In the genomic region with DNA sequence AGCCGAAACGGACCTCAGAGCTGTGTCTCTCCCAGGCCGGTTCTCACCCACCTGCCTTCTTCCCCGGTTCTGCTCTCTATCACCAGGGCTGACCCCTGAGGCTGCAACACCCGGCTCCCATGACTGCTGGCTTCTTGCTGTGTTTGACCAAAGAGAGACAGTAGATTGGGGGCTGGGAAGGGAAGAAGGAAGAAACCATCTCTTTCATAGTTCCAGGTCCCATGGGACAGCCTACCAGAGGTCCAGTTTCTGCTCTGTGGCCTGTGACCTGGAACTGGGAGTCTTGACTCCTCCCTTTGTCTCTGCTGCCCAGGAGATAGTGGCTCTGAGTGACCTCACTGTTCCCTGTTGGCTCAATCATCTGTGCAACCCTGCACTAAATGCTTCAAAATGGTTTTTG, we compare ENCODE assay signal across 17 cellular contexts. TPM values are rescaled to one million over a fixed set of nuclear protein-coding genes. Genes with fewer than 3 reads are reported as not detected.
DNase-seq lines count a peak whose midpoint lies in the region; ATAC-seq, FAIRE-seq and TF ChIP-seq lines count a peak whose summit lies in the region.
"Had no signal": no experiment of that assay in that cellular context is flagged by ENCODE, and none has a peak within 500 bp of the region (broad histone marks: within the 10 kb centered on the region; RNA-seq: fewer than 3 reads in every experiment).

No MANE protein-coding gene starts in this region.

- H3K9me3 Mint-ChIP-seq in chondrocyte (ENCODE audit: low read depth), result peaks cover 16% of the 10 kb centered on the region
- H3K9me3 Mint-ChIP-seq in activated CD4-positive, alpha-beta memory T cell treated with anti-CD3 and anti-CD28 coated beads for 36 hours, result peaks cover 9% of the 10 kb centered on the region

- peak; percentile 72 for DNase-seq in ELF-1 (ENCODE audit: low read depth, low spot score)
- DNase-seq in chondrocyte (ENCODE audit: low spot score), result no peak
- DNase-seq in kidney, result no peak
- DNase-seq in psoas muscle, result no peak
- DNase-seq in activated CD4-positive, alpha-beta memory T cell treated with anti-CD3 and anti-CD28 coated beads for 36 hours, result no peak
- no peak for DNase-seq in HEK293T (ENCODE audit: extremely low spot score)
- DNase-seq: activated CD4-positive, CD25-positive, alpha-beta regulatory T cell treated with anti-CD3 and anti-CD28 coated beads, Interleukin-2, amount 50 U/mL, for 72 hours; activated CD8-positive, alpha-beta memory T cell treated with anti-CD3 and anti-CD28 coated beads, Interleukin-2, amount 50 U/mL, for 48 hours; activated naive CD4-positive, alpha-beta T cell treated with Interleukin-2 at 50 U/mL for 16 hours; Calu3; left lung; naive thymus-derived CD8-positive, alpha-beta T cell; NCI-H345 had no signal

- H3K4me1 ChIP-seq in kidney (ENCODE audit: control insufficient read depth in 1 of 2, insufficient read depth in 1 of 2, low read depth in 1 of 2, low read length in 2 of 2) (peaks cover 16 to 25% of the 10 kb centered on the region in 2 donors), psoas muscle (peaks cover 36% of the 10 kb centered on the region)
- H3K4me1 ChIP-seq: left lung had no signal

- H3K4me3 ChIP-seq in kidney (ENCODE audit: low read length in 2 of 2) (no peak overlapping the region), psoas muscle (no peak overlapping the region)
- H3K4me3 ChIP-seq: left lung had no signal

- 46 to 64% (median 51%) methylated on average over 5 of the region's 5 CpGs for WGBS in psoas muscle, 3 donors

- H3K27ac ChIP-seq in kidney (ENCODE audit: low read depth in 2 of 2, low read length in 2 of 2) (peak overlapping the region; percentile 20 to 47), psoas muscle (peak overlapping the region; percentile 78)
- H3K27ac ChIP-seq: left lung had no signal

- H3K36me3 ChIP-seq in kidney (ENCODE audit: control insufficient read depth in 1 of 2, insufficient read depth in 2 of 2, low read length in 2 of 2) (no peaks in the 10 kb centered on the region), psoas muscle (ENCODE audit: insufficient read depth in 1 of 2, low read depth in 1 of 2) (peaks cover 0 to 3% of the 10 kb centered on the region in 2 donors)
- H3K36me3 ChIP-seq: left lung had no signal

- no peaks in the 10 kb centered on the region for H3K27me3 ChIP-seq in psoas muscle (ENCODE audit: insufficient read depth in 3 of 3, low read length in 2 of 3)
- H3K27me3 ChIP-seq: left lung had no signal

- H3K27me3 Mint-ChIP-seq in chondrocyte (ENCODE audit: low read depth), result no peaks in the 10 kb centered on the region
- H3K27me3 Mint-ChIP-seq in activated CD4-positive, alpha-beta memory T cell treated with anti-CD3 and anti-CD28 coated beads for 36 hours, result no peaks in the 10 kb centered on the region
- H3K27me3 Mint-ChIP-seq: naive thymus-derived CD8-positive, alpha-beta T cell had no signal

- H3K9ac ChIP-seq in kidney (ENCODE audit: low read length in 2 of 2), result no peak overlapping the region

- H3K9me3 ChIP-seq in kidney (ENCODE audit: control insufficient read depth in 1 of 2, low read length in 2 of 2), result peaks cover 4 to 8% of the 10 kb centered on the region in 2 donors
- H3K9me3 ChIP-seq in psoas muscle, result no peaks in the 10 kb centered on the region

- peak in 3 of 4 donors; percentile 35 to 55 (median 38) for ATAC-seq in psoas muscle
- no peak for ATAC-seq in GM21423 (IDR thresholded peaks at IDR 0.05; ENCODE audit: unreplicated experiment)
- ATAC-seq in HG03442 (IDR thresholded peaks at IDR 0.05; ENCODE audit: unreplicated experiment), result no peak
- ATAC-seq: left lung; naive thymus-derived CD8-positive, alpha-beta T cell had no signal

- peaks cover 6% of the 10 kb centered on the region for H3K36me3 Mint-ChIP-seq in chondrocyte (ENCODE audit: low read depth)
- H3K36me3 Mint-ChIP-seq in activated CD4-positive, alpha-beta memory T cell treated with anti-CD3 and anti-CD28 coated beads for 36 hours, result peaks cover 3% of the 10 kb centered on the region

- CTCF ChIA-PET in activated CD4-positive, alpha-beta memory T cell treated with anti-CD3 and anti-CD28 coated beads for 36 hours (lab: Charles Lee), result no interaction called here
- CTCF ChIA-PET in HEK293T (lab: Yijun Ruan, JAX), result no interaction called here

- no peak overlapping the region for H3K4me3 Mint-ChIP-seq in chondrocyte (ENCODE audit: unreplicated experiment)
- no peak overlapping the region for H3K4me3 Mint-ChIP-seq in activated CD4-positive, alpha-beta memory T cell treated with anti-CD3 and anti-CD28 coated beads for 36 hours
- H3K4me3 Mint-ChIP-seq: dendritic cell treated with granulocyte-macrophage colony-stimulating factor and Interleukin-4, amounts not matched to agents 40 ng/mL and 50 ng/mL, for 4 days; naive thymus-derived CD8-positive, alpha-beta T cell had no signal

- H3K4me1 Mint-ChIP-seq in chondrocyte (ENCODE audit: low read depth), result peaks cover 37% of the 10 kb centered on the region
- H3K4me1 Mint-ChIP-seq in activated CD4-positive, alpha-beta memory T cell treated with anti-CD3 and anti-CD28 coated beads for 36 hours (ENCODE audit: low read depth), result no peaks in the 10 kb centered on the region
- H3K4me1 Mint-ChIP-seq: naive thymus-derived CD8-positive, alpha-beta T cell had no signal

- POLR2A ChIA-PET in activated CD4-positive, alpha-beta memory T cell treated with anti-CD3 and anti-CD28 coated beads for 36 hours (lab: Charles Lee), result no interaction called here
- POLR2A ChIA-PET in HEK293T (lab: Yijun Ruan, JAX), result no interaction called here

- no peak for FAIRE-seq in kidney (lab: Jason Lieb, UNC)

- peak overlapping the region; percentile 67 for H3K27ac Mint-ChIP-seq in chondrocyte (ENCODE audit: unreplicated experiment)
- no peak overlapping the region for H3K27ac Mint-ChIP-seq in activated CD4-positive, alpha-beta memory T cell treated with anti-CD3 and anti-CD28 coated beads for 36 hours
- H3K27ac Mint-ChIP-seq: dendritic cell treated with granulocyte-macrophage colony-stimulating factor and Interleukin-4, amounts not matched to agents 40 ng/mL and 50 ng/mL, for 4 days had no signal

- TF ChIP-seq CTCF in chondrocyte (IDR thresholded peaks at IDR 0.05) (no peak), kidney (IDR thresholded peaks at IDR 0.05; ENCODE audit: borderline replicate concordance, extremely low read depth, insufficient read depth) (no peak), psoas muscle (IDR thresholded peaks at IDR 0.05) (no peak)

- intact Hi-C loops in kidney (cut with DNase I), result no loop called here
- intact Hi-C loops in psoas muscle (cut with DNase I), result loop anchor here (5.0 kb wide), 2 partner anchors 36 to 59 kb away; partner anchors contain the start of gene ALPK2 (in 1 of the 2)
- intact Hi-C loops in activated CD4-positive, alpha-beta memory T cell treated with anti-CD3 and anti-CD28 coated beads for 36 hours (cut with micrococcal nuclease), result no loop called here

TF ChIP-seq in HEK293T, 16 proteins besides CTCF, POLR2A, EP300 and RAD21:
- TF ChIP-seq BHLHE40 (IDR thresholded peaks at IDR 0.05; ENCODE audit: borderline replicate concordance) (no peak), SP1 (IDR thresholded peaks at IDR 0.05) (no peak), FOXA1 (IDR thresholded peaks at IDR 0.05) (no peak), HDGF (IDR thresholded peaks at IDR 0.05; ENCODE audit: borderline replicate concordance) (no peak), NFRKB (IDR thresholded peaks at IDR 0.05) (no peak), L3MBTL2 (conservative IDR thresholded peaks at IDR 0.05) (no peak), PKNOX1 (IDR thresholded peaks at IDR 0.05) (no peak), LEF1 (IDR thresholded peaks at IDR 0.05; ENCODE audit: borderline replicate concordance) (no peak), CTBP1 (IDR thresholded peaks at IDR 0.05; ENCODE audit: borderline replicate concordance) (no peak), ARNT (IDR thresholded peaks at IDR 0.05) (no peak), ELF4 (IDR thresholded peaks at IDR 0.05) (no peak), ZNF384 (IDR thresholded peaks at IDR 0.05) (no peak), SUZ12 (IDR thresholded peaks at IDR 0.05) (no peak), FOXM1 (IDR thresholded peaks at IDR 0.05; ENCODE audit: borderline replicate concordance) (no peak), TARDBP (IDR thresholded peaks at IDR 0.05) (no peak), FOXK2 (IDR thresholded peaks at IDR 0.05) (no peak)
TF ChIP-seq in HEK293T: peak in this region for 0.

RNA-seq across cellular contexts. Expression of gene ALPK2, which starts 38.1 kb away (rescaled TPM):
- total RNA-seq in chondrocyte, result 26.4 to 50.1 TPM (median 46.4 TPM) in 3 replicates
- total RNA-seq in kidney, result 18.7 TPM
- polyA plus RNA-seq in kidney (ENCODE audit: insufficient read depth, low read depth, low replicate concordance), result 5.8 TPM
- total RNA-seq in psoas muscle, result 100 to 1,000 TPM in 1 of 4 donors, 10 to 100 TPM in 3; 53.8 to 108 (median 63.4) TPM
- polyA plus RNA-seq in psoas muscle, result 10 to 100 TPM in 2 of 3 donors, 1 to 10 TPM in 1; 9.6 to 34.1 (median 22.0) TPM
- total RNA-seq in activated CD4-positive, alpha-beta memory T cell treated with anti-CD3 and anti-CD28 coated beads for 36 hours, result 1 to 10 TPM; 3.4 to 3.6 TPM
- total RNA-seq: Calu3; T-helper 2 cell treated with Interferon-gamma antibody and Interleukin-4, amounts not matched to agents 100 ng/mL and 5 ng/mL, for 36 hours had no signal
- polyA plus RNA-seq: naive thymus-derived CD8-positive, alpha-beta T cell had no signal

Comparison
In these comparisons a context has a peak if more than half of its experiments do, and no peak if none do; other contexts are left out.
1. ATAC-seq: peak in psoas muscle (3 of 4); none in GM21423 (single experiment) and HG03442 (single experiment).
2. intact Hi-C loops: an anchor here in psoas muscle (5.0 kb wide); none called in kidney and activated CD4-positive, alpha-beta memory T cell treated with anti-CD3 and anti-CD28 coated beads for 36 hours.